In genomic region chr5:52657231-52657645, GRCh38 we compare ENCODE assay signal across 9 cellular contexts.
DNase-seq lines count a peak whose midpoint lies in the region; ATAC-seq and TF ChIP-seq lines count a peak whose summit lies in the region.
"Had no signal": no experiment of that assay in that cellular context is flagged by ENCODE, and none has a peak within 500 bp of the region (broad histone marks: within the 10 kb centered on the region; RNA-seq: fewer than 3 reads in every experiment).

No MANE protein-coding gene starts in this region.

- DNase-seq in natural killer cell: no peak
- no peak for DNase-seq in natural killer cell treated with Interleukin-12 subunit alpha and Interleukin-12 subunit beta and Interleukin-15 and Interleukin-18, amount 100 ng/mL, for 72 hours (ENCODE audit: low spot score)
- peak; percentile 29 for DNase-seq in MV-4-11 (lab: John Stamatoyannopoulos, UW)
- peak; percentile 12 for DNase-seq in SK-N-SH
- peak; percentile 35 for DNase-seq in foreskin melanocyte
- no peak for DNase-seq in smooth muscle cell (lab: John Stamatoyannopoulos, UW; ENCODE audit: unreplicated experiment)
- DNase-seq in activated CD8-positive, alpha-beta memory T cell treated with anti-CD3 and anti-CD28 coated beads, Interleukin-2, amount 10 ng/mL, durations not matched to agents 7 days and 5 days: no peak
- DNase-seq in activated CD4-positive, alpha-beta T cell treated with anti-CD3 and anti-CD28 coated beads for 4 hours: no peak

- H3K36me3 ChIP-seq in SK-N-SH (replicated peaks in 1 of 2; ENCODE audit: control insufficient read depth in 1 of 2, insufficient read depth in 2 of 2, low read length in 1 of 2) (no peaks in the 10 kb centered on the region), smooth muscle cell (ENCODE audit: low read depth) (no peaks in the 10 kb centered on the region)

- intact Hi-C loops in natural killer cell (cut with micrococcal nuclease): no loop called here

- no peak overlapping the region for H3K27ac Mint-ChIP-seq in natural killer cell
- no peak overlapping the region for H3K27ac Mint-ChIP-seq in natural killer cell treated with Interleukin-12 subunit alpha and Interleukin-12 subunit beta and Interleukin-15 and Interleukin-18, amount 100 ng/mL, for 72 hours
- no peak overlapping the region for H3K27ac Mint-ChIP-seq in activated CD8-positive, alpha-beta memory T cell treated with anti-CD3 and anti-CD28 coated beads, Interleukin-2, amount 10 ng/mL, durations not matched to agents 7 days and 5 days
- H3K27ac Mint-ChIP-seq: activated naive CD4-positive, alpha-beta T cell treated with anti-CD3 and anti-CD28 coated beads, Interleukin-2, amount 50 U/mL, for 24 hours had no signal

- H3K4me1 ChIP-seq in SK-N-SH (ENCODE audit: control insufficient read depth in 1 of 2, insufficient read depth in 2 of 2, low read depth in 1 of 2, low read length in 1 of 2): peaks cover 7 to 19% of the 10 kb centered on the region in 2 experiments; a peak in 3 of 4 replicates
- peaks cover 12% of the 10 kb centered on the region for H3K4me1 ChIP-seq in smooth muscle cell (ENCODE audit: low read depth)

- H3K27me3 Mint-ChIP-seq in natural killer cell (ENCODE audit: low read depth in 2 of 2): peaks cover 10 to 15% of the 10 kb centered on the region in 2 donors
- H3K27me3 Mint-ChIP-seq in natural killer cell treated with Interleukin-12 subunit alpha and Interleukin-12 subunit beta and Interleukin-15 and Interleukin-18, amount 100 ng/mL, for 72 hours: peaks cover 10 to 25% of the 10 kb centered on the region in 2 donors
- H3K27me3 Mint-ChIP-seq in activated CD8-positive, alpha-beta memory T cell treated with anti-CD3 and anti-CD28 coated beads, Interleukin-2, amount 10 ng/mL, durations not matched to agents 7 days and 5 days: peaks cover 16% of the 10 kb centered on the region

- H4K20me1 ChIP-seq in SK-N-SH (ENCODE audit: insufficient read depth): no peaks in the 10 kb centered on the region
- no peaks in the 10 kb centered on the region for H4K20me1 ChIP-seq in smooth muscle cell (ENCODE audit: low read depth)

- ATAC-seq in natural killer cell: peak in 2 of 3 donors; percentile 38 to 39
- no peak for ATAC-seq in natural killer cell treated with Interleukin-12 subunit alpha and Interleukin-12 subunit beta and Interleukin-15 and Interleukin-18, amount 100 ng/mL, for 72 hours
- ATAC-seq in activated CD8-positive, alpha-beta memory T cell treated with anti-CD3 and anti-CD28 coated beads, Interleukin-2, amount 10 ng/mL, durations not matched to agents 7 days and 5 days: no peak

- H3K27me3 ChIP-seq in SK-N-SH (ENCODE audit: insufficient read depth) (no peaks in the 10 kb centered on the region), smooth muscle cell (ENCODE audit: low read depth) (no peaks in the 10 kb centered on the region)

- TF ChIP-seq CTCF in natural killer cell (IDR thresholded peaks at IDR 0.05) (peak; percentile 65), SK-N-SH (IDR thresholded peaks at IDR 0.05) (peak; percentile 69), smooth muscle cell (IDR thresholded peaks at IDR 0.05; ENCODE audit: borderline replicate concordance, insufficient read depth, poor library complexity, severe bottlenecking) (peak; percentile 52)

- H3K9me3 ChIP-seq in SK-N-SH (no peaks in the 10 kb centered on the region), smooth muscle cell (replicated peaks; ENCODE audit: low read depth) (no peaks in the 10 kb centered on the region)

- H3F3A ChIP-seq in SK-N-SH (replicated peaks; ENCODE audit: insufficient read depth) (peaks cover 7% of the 10 kb centered on the region), smooth muscle cell (ENCODE audit: low read depth) (peaks cover 8% of the 10 kb centered on the region)

- no peak overlapping the region for H3K9ac ChIP-seq in SK-N-SH
- no peak overlapping the region for H3K9ac ChIP-seq in smooth muscle cell (ENCODE audit: low read depth)

- POLR2A ChIA-PET in SK-N-SH (lab: Yijun Ruan, JAX): no interaction called here

- H3K27ac ChIP-seq in SK-N-SH (ENCODE audit: low read depth in 2 of 2, low read length in 1 of 2) (peak overlapping the region in 1 of 2 experiments; percentile 97; a peak in 2 of 4 replicates), smooth muscle cell (ENCODE audit: low read depth) (no peak overlapping the region)

- CTCF ChIA-PET in SK-N-SH (lab: Yijun Ruan, JAX): interaction anchor here (0.6 to 3.1 kb wide), 26 partner anchors 10 to 1785 kb away, joined by 3 to 16 read pairs (median 4); partner anchors contain the start of genes ITGA1 and PELO
- CTCF ChIA-PET in activated CD8-positive, alpha-beta memory T cell treated with anti-CD3 and anti-CD28 coated beads, Interleukin-2, amount 10 ng/mL, durations not matched to agents 7 days and 5 days (lab: Charles Lee): interaction anchor here (1.0 to 2.3 kb wide), 7 partner anchors 20 to 1699 kb away, joined by 3 to 8 read pairs (median 3); no protein-coding TSS in a partner anchor

- H3K4me3 Mint-ChIP-seq in natural killer cell: no peak overlapping the region
- H3K4me3 Mint-ChIP-seq in natural killer cell treated with Interleukin-12 subunit alpha and Interleukin-12 subunit beta and Interleukin-15 and Interleukin-18, amount 100 ng/mL, for 72 hours: no peak overlapping the region
- H3K4me3 Mint-ChIP-seq in activated CD8-positive, alpha-beta memory T cell treated with anti-CD3 and anti-CD28 coated beads, Interleukin-2, amount 10 ng/mL, durations not matched to agents 7 days and 5 days: no peak overlapping the region
- H3K4me3 Mint-ChIP-seq: activated naive CD4-positive, alpha-beta T cell treated with anti-CD3 and anti-CD28 coated beads, Interleukin-2, amount 50 U/mL, for 24 hours had no signal

- no peaks in the 10 kb centered on the region for H3K9me2 ChIP-seq in SK-N-SH

- no peaks in the 10 kb centered on the region for H3K9me3 Mint-ChIP-seq in natural killer cell
- no peaks in the 10 kb centered on the region for H3K9me3 Mint-ChIP-seq in natural killer cell treated with Interleukin-12 subunit alpha and Interleukin-12 subunit beta and Interleukin-15 and Interleukin-18, amount 100 ng/mL, for 72 hours
- no peaks in the 10 kb centered on the region for H3K9me3 Mint-ChIP-seq in activated CD8-positive, alpha-beta memory T cell treated with anti-CD3 and anti-CD28 coated beads, Interleukin-2, amount 10 ng/mL, durations not matched to agents 7 days and 5 days (ENCODE audit: low read depth)
- H3K9me3 Mint-ChIP-seq: activated naive CD4-positive, alpha-beta T cell treated with anti-CD3 and anti-CD28 coated beads, Interleukin-2, amount 50 U/mL, for 24 hours had no signal

- H2AFZ ChIP-seq in SK-N-SH (ENCODE audit: low read depth): peak overlapping the region; percentile 53
- H2AFZ ChIP-seq in smooth muscle cell (ENCODE audit: low read depth): peak overlapping the region; percentile 95

- H3K4me1 Mint-ChIP-seq in natural killer cell: no peaks in the 10 kb centered on the region
- no peaks in the 10 kb centered on the region for H3K4me1 Mint-ChIP-seq in natural killer cell treated with Interleukin-12 subunit alpha and Interleukin-12 subunit beta and Interleukin-15 and Interleukin-18, amount 100 ng/mL, for 72 hours (ENCODE audit: low read depth in 2 of 2)
- H3K4me1 Mint-ChIP-seq in activated CD8-positive, alpha-beta memory T cell treated with anti-CD3 and anti-CD28 coated beads, Interleukin-2, amount 10 ng/mL, durations not matched to agents 7 days and 5 days: peaks cover 4% of the 10 kb centered on the region
- H3K4me1 Mint-ChIP-seq: activated naive CD4-positive, alpha-beta T cell treated with anti-CD3 and anti-CD28 coated beads, Interleukin-2, amount 50 U/mL, for 24 hours had no signal

- H3K4me3 ChIP-seq in SK-N-SH (ENCODE audit: low read depth in 2 of 2, low read length in 1 of 2) (peak overlapping the region in 1 of 2 experiments; percentile 34; a peak in 1 of 4 replicates), smooth muscle cell (peak overlapping the region; percentile 43)

- TF ChIP-seq RAD21 in SK-N-SH (IDR thresholded peaks at IDR 0.05; ENCODE audit: low read length): peak; percentile 83

- H3K79me2 ChIP-seq in SK-N-SH (ENCODE audit: insufficient read depth) (no peaks in the 10 kb centered on the region; the same call in 1 of the 2 replicates), smooth muscle cell (ENCODE audit: low read depth) (no peaks in the 10 kb centered on the region)

- H3K4me2 ChIP-seq in SK-N-SH (0 out of 2 replicates have a peak overlapping the region, but pooled peaks have one; percentile 54), smooth muscle cell (peak overlapping the region; percentile 85)

- peak in 1 of 2 experiments; percentile 52; a peak in 1 of 4 replicates for TF ChIP-seq EP300 in SK-N-SH (IDR thresholded peaks at IDR 0.05; ENCODE audit: borderline replicate concordance in 1 of 2, low read depth in 1 of 2, low read length in 1 of 2)

- no peaks in the 10 kb centered on the region for H3K36me3 Mint-ChIP-seq in natural killer cell
- no peaks in the 10 kb centered on the region for H3K36me3 Mint-ChIP-seq in natural killer cell treated with Interleukin-12 subunit alpha and Interleukin-12 subunit beta and Interleukin-15 and Interleukin-18, amount 100 ng/mL, for 72 hours
- no peaks in the 10 kb centered on the region for H3K36me3 Mint-ChIP-seq in activated CD8-positive, alpha-beta memory T cell treated with anti-CD3 and anti-CD28 coated beads, Interleukin-2, amount 10 ng/mL, durations not matched to agents 7 days and 5 days
- H3K36me3 Mint-ChIP-seq: activated naive CD4-positive, alpha-beta T cell treated with anti-CD3 and anti-CD28 coated beads, Interleukin-2, amount 50 U/mL, for 24 hours had no signal

- 2% methylated on average over 3 of the region's 3 CpGs for WGBS in SK-N-SH (ENCODE audit: low lambda C conversion rate)
- WGBS in smooth muscle cell (ENCODE audit: low lambda C conversion rate): 18% methylated on average over 3 of the region's 3 CpGs

TF ChIP-seq in SK-N-SH, 30 proteins besides CTCF, POLR2A, EP300 and RAD21:
- TF ChIP-seq SMC3 (IDR thresholded peaks at IDR 0.05; ENCODE audit: low read depth, low read length) (peak; percentile 38), GABPA (IDR thresholded peaks at IDR 0.05; ENCODE audit: low read depth) (no peak), RCOR1 (IDR thresholded peaks at IDR 0.05; ENCODE audit: low read length) (0 out of 2 replicates have a peak, but pooled peaks have one; percentile 24), USF2 (IDR thresholded peaks at IDR 0.05; ENCODE audit: borderline replicate concordance, low read depth, low read length) (no peak)

Comparison
In these comparisons a context has a peak if more than half of its experiments do, and no peak if none do; other contexts are left out.
1. ATAC-seq: peak in natural killer cell (2 of 3); none in natural killer cell treated with Interleukin-12 subunit alpha and Interleukin-12 subunit beta and Interleukin-15 and Interleukin-18, amount 100 ng/mL, for 72 hours (0 of 2) and activated CD8-positive, alpha-beta memory T cell treated with anti-CD3 and anti-CD28 coated beads, Interleukin-2, amount 10 ng/mL, durations not matched to agents 7 days and 5 days (single experiment).
2. DNase-seq: peak in MV-4-11 (single experiment), SK-N-SH (single experiment) and foreskin melanocyte (single experiment); none in natural killer cell (single experiment), natural killer cell treated with Interleukin-12 subunit alpha and Interleukin-12 subunit beta and Interleukin-15 and Interleukin-18, amount 100 ng/mL, for 72 hours (single experiment), smooth muscle cell (single experiment), activated CD8-positive, alpha-beta memory T cell treated with anti-CD3 and anti-CD28 coated beads, Interleukin-2, amount 10 ng/mL, durations not matched to agents 7 days and 5 days (single experiment) and activated CD4-positive, alpha-beta T cell treated with anti-CD3 and anti-CD28 coated beads for 4 hours (0 of 2).
3. Peak in every context shown above with its lines, with median percentiles within 50 percentile points of each other: CTCF ChIP-seq.